In genomic region chr19:45505151-45505995, GRCh38 we compare ENCODE assay signal across 8 cellular contexts. TPM values are rescaled to one million over a fixed set of nuclear protein-coding genes. Genes with fewer than 3 reads are reported as not detected.
DNase-seq lines count a peak whose midpoint lies in the region; ATAC-seq and TF ChIP-seq lines count a peak whose summit lies in the region.

No MANE protein-coding gene starts in this region.

- H3K36me3 ChIP-seq in hepatocyte (replicated peaks; ENCODE audit: insufficient read depth, low read depth) (no peaks in the 10 kb centered on the region), transverse colon (no peaks in the 10 kb centered on the region)

- peaks cover 31% of the 10 kb centered on the region for H3K4me1 Mint-ChIP-seq in activated naive CD4-positive, alpha-beta T cell treated with anti-CD3 and anti-CD28 coated beads, Interleukin-2, amount 50 U/mL, for 24 hours
- H3K4me1 Mint-ChIP-seq in activated naive CD8-positive, alpha-beta T cell (ENCODE audit: low read depth) = peaks cover 39% of the 10 kb centered on the region

- peaks cover 4% of the 10 kb centered on the region for H4K20me1 ChIP-seq in hepatocyte (ENCODE audit: insufficient read depth, poor library complexity, severe bottlenecking)

- TF ChIP-seq EP300 in transverse colon (IDR thresholded peaks at IDR 0.05; ENCODE audit: low read depth) = no peak

- ATAC-seq in GM21367 (IDR thresholded peaks at IDR 0.05; ENCODE audit: unreplicated experiment) (no peak), GM18519 (IDR thresholded peaks at IDR 0.05; ENCODE audit: low FRiP score, unreplicated experiment) (no peak), HG03045 (IDR thresholded peaks at IDR 0.05; ENCODE audit: unreplicated experiment) (no peak)

- TF ChIP-seq POLR2A in transverse colon (IDR thresholded peaks at IDR 0.05) = no peak

- H3K9me3 ChIP-seq in hepatocyte (ENCODE audit: low read depth) (no peaks in the 10 kb centered on the region), transverse colon (no peaks in the 10 kb centered on the region)

- no peak for DNase-seq in activated naive CD4-positive, alpha-beta T cell treated with Interleukin-2 at 50 U/mL for 16 hours
- no peak for DNase-seq in hepatocyte (ENCODE audit: low spot score)
- DNase-seq in transverse colon = no peak

- H3K4me2 ChIP-seq in hepatocyte = peak overlapping the region; percentile 91

- no peak for TF ChIP-seq CTCF in hepatocyte (IDR thresholded peaks at IDR 0.05; ENCODE audit: poor library complexity)
- no peak for TF ChIP-seq CTCF in transverse colon (IDR thresholded peaks at IDR 0.05)

- intact Hi-C loops in transverse colon (cut with DNase I; ENCODE audit: low total_unique reads) = no loop called here

- 77% methylated on average over 8 of the region's 8 CpGs for WGBS in hepatocyte (ENCODE audit: low lambda C conversion rate, missing lambda C conversion rate)
- 84 to 100% methylated on average over 1 to 8 of the region's 8 CpGs for WGBS in transverse colon (ENCODE audit: low coverage in 1 of 2), 2 donors

- H3K27ac ChIP-seq in hepatocyte (peak overlapping the region; percentile 98), transverse colon (peak overlapping the region; percentile 98 to 100 (median 99))

- H3K4me3 ChIP-seq in hepatocyte (no peak overlapping the region), transverse colon (no peak overlapping the region)

- H3K27me3 Mint-ChIP-seq in activated naive CD4-positive, alpha-beta T cell treated with anti-CD3 and anti-CD28 coated beads, Interleukin-2, amount 50 U/mL, for 24 hours = no peaks in the 10 kb centered on the region
- H3K27me3 Mint-ChIP-seq in activated naive CD8-positive, alpha-beta T cell = no peaks in the 10 kb centered on the region

- peaks cover 2% of the 10 kb centered on the region for H3K36me3 Mint-ChIP-seq in activated naive CD4-positive, alpha-beta T cell treated with anti-CD3 and anti-CD28 coated beads, Interleukin-2, amount 50 U/mL, for 24 hours
- H3K36me3 Mint-ChIP-seq in activated naive CD8-positive, alpha-beta T cell = no peaks in the 10 kb centered on the region

- H3K79me2 ChIP-seq in hepatocyte = peaks cover 33% of the 10 kb centered on the region

- H3K9me2 ChIP-seq in hepatocyte (replicated peaks; ENCODE audit: insufficient read depth) = no peaks in the 10 kb centered on the region

- peak overlapping the region; percentile 77 for H3K4me3 Mint-ChIP-seq in activated naive CD4-positive, alpha-beta T cell treated with anti-CD3 and anti-CD28 coated beads, Interleukin-2, amount 50 U/mL, for 24 hours
- H3K4me3 Mint-ChIP-seq in activated naive CD8-positive, alpha-beta T cell = peak overlapping the region; percentile 78

- H3K9me3 Mint-ChIP-seq in activated naive CD4-positive, alpha-beta T cell treated with anti-CD3 and anti-CD28 coated beads, Interleukin-2, amount 50 U/mL, for 24 hours = no peaks in the 10 kb centered on the region
- H3K9me3 Mint-ChIP-seq in activated naive CD8-positive, alpha-beta T cell (ENCODE audit: low read depth) = no peaks in the 10 kb centered on the region

- H3K27me3 ChIP-seq in hepatocyte (peaks cover under 1% of the 10 kb centered on the region), transverse colon (no peaks in the 10 kb centered on the region)

- H3K4me1 ChIP-seq in hepatocyte (ENCODE audit: insufficient read depth) (peaks cover 15% of the 10 kb centered on the region), transverse colon (peaks cover 6 to 18% (median 17%) of the 10 kb centered on the region in 4 donors)

- H3K27ac Mint-ChIP-seq in activated naive CD4-positive, alpha-beta T cell treated with anti-CD3 and anti-CD28 coated beads, Interleukin-2, amount 50 U/mL, for 24 hours = peak overlapping the region; percentile 2
- H3K27ac Mint-ChIP-seq in activated naive CD8-positive, alpha-beta T cell = peak overlapping the region; percentile 61

- in situ Hi-C loops in transverse colon (cut with MboI; ENCODE audit: low pct_ligation_motif_present in 1 of 4, low pct_unique_long_range_greater_than_20kb in 1 of 4, low sequenced_read_pairs in 3 of 4) = no loop called here

- no peak overlapping the region for H2AFZ ChIP-seq in hepatocyte

RNA-seq across cellular contexts. Expression of gene VASP, which starts 1.9 kb away (rescaled TPM):
- total RNA-seq in hepatocyte (57.3 and 68.9 TPM in 2 replicates), transverse colon (100 to 1,000 TPM; 167 to 465 (median 204) TPM)
- 86.0 and 92.6 TPM in 2 replicates for polyA plus RNA-seq in hepatocyte

RNA-seq across cellular contexts. Expression of gene PPM1N, which starts 7.1 kb away (rescaled TPM):
- total RNA-seq in hepatocyte (0.40 and 1.9 TPM in 2 replicates), transverse colon (1 to 10 TPM in 2 of 4 donors, under 1 TPM in 1, not detected in 1; 1.00 to 4.3 (median 1.4) TPM)
- polyA plus RNA-seq in hepatocyte = 0.59 and 1.4 TPM in 2 replicates

RNA-seq across cellular contexts. Expression of gene RTN2, which starts 8.5 kb away (rescaled TPM):
- total RNA-seq in hepatocyte (3.4 and 7.8 TPM in 2 replicates), transverse colon (10 to 100 TPM in 1 of 4 donors, 1 to 10 TPM in 1, not detected in 2; 5.7 to 13.5 TPM)
- polyA plus RNA-seq in hepatocyte = 12.2 and 14.8 TPM in 2 replicates

RNA-seq across cellular contexts. Expression of gene FOSB, which starts 37.6 kb away (rescaled TPM):
- total RNA-seq in hepatocyte = 37.9 and 73.1 TPM in 2 replicates
- polyA plus RNA-seq in hepatocyte = 114 and 168 TPM in 2 replicates
- total RNA-seq in transverse colon = 10 to 100 TPM; 14.5 to 64.7 (median 25.6) TPM
